Comparison of ENCODE assay signal across 14 cellular contexts in the genomic region with DNA sequence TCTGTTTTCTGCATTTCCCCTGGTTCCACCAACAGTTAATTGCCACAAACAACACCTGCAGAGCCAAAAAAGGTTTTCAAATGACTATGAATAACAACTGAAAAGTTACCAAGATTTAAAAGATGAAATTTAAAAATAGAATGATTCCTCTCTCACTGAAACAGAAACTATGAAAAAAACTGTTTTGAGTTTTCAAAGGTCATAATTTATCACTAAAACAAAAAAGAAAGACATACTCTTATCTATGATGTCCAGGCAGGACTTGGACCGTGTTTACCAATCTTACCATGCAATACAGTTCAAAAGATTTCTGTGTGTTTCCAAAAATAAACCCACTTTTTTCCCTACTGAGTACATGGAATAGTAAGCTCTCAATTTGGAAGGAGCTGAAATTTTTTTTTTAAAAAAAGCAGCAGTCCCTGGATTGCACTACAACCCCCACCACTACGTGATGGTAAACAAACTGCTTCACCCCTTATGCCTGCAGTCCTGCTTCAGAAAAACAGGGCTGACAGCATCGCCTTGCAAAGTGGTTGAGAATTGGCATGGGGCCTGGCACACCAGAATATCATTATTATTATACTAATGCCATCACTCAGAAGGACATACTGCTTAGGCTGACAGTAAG. TPM values are rescaled to one million over a fixed set of nuclear protein-coding genes. Genes with fewer than 3 reads are reported as not detected.
DNase-seq lines count a peak whose midpoint lies in the region; ATAC-seq, FAIRE-seq and TF ChIP-seq lines count a peak whose summit lies in the region.
"Had no signal": no experiment of that assay in that cellular context is flagged by ENCODE, and none has a peak within 500 bp of the region (broad histone marks: within the 10 kb centered on the region; RNA-seq: fewer than 3 reads in every experiment).

No MANE protein-coding gene starts in this region.

- BruUV-seq in OCI-LY7 (replicated peaks; lab: Mats Ljungman, UMichigan): no TSS peak

- intact Hi-C loops in OCI-LY7 (cut with micrococcal nuclease; ENCODE audit: unreplicated experiment): no loop called here

- H3K27ac Mint-ChIP-seq in stimulated activated naive CD8-positive, alpha-beta T cell treated with anti-CD3 and anti-CD28 coated beads, Interleukin-15, Interleukin-2, amounts not matched to agents 100 ng/mL and 50 ng/mL, for 24 hours: peak overlapping the region; percentile 57
- H3K27ac Mint-ChIP-seq in stimulated activated naive CD8-positive, alpha-beta T cell treated with anti-CD3 and anti-CD28 coated beads, Interleukin-15, amount 100 ng/mL, for 72 hours: no peak overlapping the region
- H3K27ac Mint-ChIP-seq in T-helper 17 cell: no peak overlapping the region

- no peak for TF ChIP-seq POLR2A in H54 (IDR thresholded peaks at IDR 0.05; ENCODE audit: low read depth, low read length)

- POLR2A ChIA-PET in OCI-LY7 (lab: Charles Lee): interaction anchor here (0.6 to 1.8 kb wide), 10 partner anchors 10 to 597 kb away, joined by 3 to 9 read pairs (median 3); partner anchors contain the start of gene ZC3H7A

- H3K9me3 ChIP-seq in OCI-LY7 (ENCODE audit: low read length) (no peaks in the 10 kb centered on the region), right atrium auricular region (no peaks in the 10 kb centered on the region), T-helper 17 cell (ENCODE audit: control insufficient read depth, low read length, poor library complexity, severe bottlenecking) (no peaks in the 10 kb centered on the region), HAP-1 (no peaks in the 10 kb centered on the region)
- H3K9me3 ChIP-seq: tibial nerve had no signal

- H3K36me3 Mint-ChIP-seq in stimulated activated naive CD8-positive, alpha-beta T cell treated with anti-CD3 and anti-CD28 coated beads, Interleukin-15, Interleukin-2, amounts not matched to agents 100 ng/mL and 50 ng/mL, for 24 hours (ENCODE audit: low read depth): peaks cover 74% of the 10 kb centered on the region
- H3K36me3 Mint-ChIP-seq in T-helper 17 cell (ENCODE audit: low read depth): peaks cover 6% of the 10 kb centered on the region

- H3K79me2 ChIP-seq in OCI-LY7 (ENCODE audit: insufficient read depth, low read depth, low read length): peaks cover 34% of the 10 kb centered on the region

- in situ Hi-C loops in HAP-1 (cut with MboI; ENCODE audit: low sequenced_read_pairs): no loop called here

- ATAC-seq in stimulated activated naive CD8-positive, alpha-beta T cell treated with anti-CD3 and anti-CD28 coated beads, Interleukin-15, amount 100 ng/mL, for 72 hours: no peak
- ATAC-seq in HG03045 (IDR thresholded peaks at IDR 0.05; ENCODE audit: unreplicated experiment) (no peak), T-helper 17 cell (no peak)

- TF ChIP-seq CTCF in OCI-LY7 (conservative IDR thresholded peaks at IDR 0.05; ENCODE audit: low read length) (no peak), right atrium auricular region (IDR thresholded peaks at IDR 0.05) (no peak)

- H2AFZ ChIP-seq in OCI-LY7 (ENCODE audit: low read length): no peak overlapping the region

- peaks cover 69% of the 10 kb centered on the region for H3K4me1 ChIP-seq in OCI-LY7 (ENCODE audit: insufficient read depth, low read length, poor library complexity, severe bottlenecking)
- H3K4me1 ChIP-seq in right atrium auricular region: peaks cover 0 to 44% of the 10 kb centered on the region in 2 donors
- no peaks in the 10 kb centered on the region for H3K4me1 ChIP-seq in HAP-1

- peak overlapping the region; percentile 30 for H3K4me3 ChIP-seq in OCI-LY7 (ENCODE audit: low read depth, low read length, poor library complexity, severe bottlenecking)
- H3K4me3 ChIP-seq in right atrium auricular region: no peak overlapping the region
- no peak overlapping the region for H3K4me3 ChIP-seq in HAP-1
- H3K4me3 ChIP-seq: SK-N-MC, tibial nerve had no signal

- no peak overlapping the region for H3K4me3 Mint-ChIP-seq in stimulated activated naive CD8-positive, alpha-beta T cell treated with anti-CD3 and anti-CD28 coated beads, Interleukin-15, Interleukin-2, amounts not matched to agents 100 ng/mL and 50 ng/mL, for 24 hours
- no peak overlapping the region for H3K4me3 Mint-ChIP-seq in stimulated activated naive CD8-positive, alpha-beta T cell treated with anti-CD3 and anti-CD28 coated beads, Interleukin-15, amount 100 ng/mL, for 72 hours
- no peak overlapping the region for H3K4me3 Mint-ChIP-seq in T-helper 17 cell

- CTCF ChIA-PET in OCI-LY7 (lab: Charles Lee; ENCODE audit: unreplicated experiment): no interaction called here

- DNase-seq in stimulated activated naive CD8-positive, alpha-beta T cell treated with anti-CD3 and anti-CD28 coated beads, Interleukin-15, amount 100 ng/mL, for 72 hours: no peak
- DNase-seq in OCI-LY7 (ENCODE audit: low spot score): peak; percentile 66
- no peak for DNase-seq in right atrium auricular region (ENCODE audit: low spot score)
- DNase-seq in T-helper 17 cell: no peak
- DNase-seq in H54 (ENCODE audit: insufficient read length, low spot score): no peak
- no peak for DNase-seq in HAP-1 (ENCODE audit: low spot score in 2 of 2)
- DNase-seq: C1 segment of cervical spinal cord; effector CD4-positive, alpha-beta T cell; mesenchymal stem cell; NCI-H774 had no signal

- peak overlapping the region; percentile 85 for H3K27ac ChIP-seq in OCI-LY7 (ENCODE audit: low read depth, low read length, poor library complexity, severe bottlenecking)
- H3K27ac ChIP-seq in right atrium auricular region: peak overlapping the region; percentile 34 to 53
- H3K27ac ChIP-seq: SK-N-MC had no signal

- H3K9me3 Mint-ChIP-seq in stimulated activated naive CD8-positive, alpha-beta T cell treated with anti-CD3 and anti-CD28 coated beads, Interleukin-15, Interleukin-2, amounts not matched to agents 100 ng/mL and 50 ng/mL, for 24 hours: no peaks in the 10 kb centered on the region
- no peaks in the 10 kb centered on the region for H3K9me3 Mint-ChIP-seq in stimulated activated naive CD8-positive, alpha-beta T cell treated with anti-CD3 and anti-CD28 coated beads, Interleukin-15, amount 100 ng/mL, for 72 hours

- H3K27me3 ChIP-seq in right atrium auricular region (no peaks in the 10 kb centered on the region), HAP-1 (ENCODE audit: low read depth) (no peaks in the 10 kb centered on the region)
- H3K27me3 ChIP-seq: tibial nerve had no signal

- FAIRE-seq in H54 (lab: Jason Lieb, UNC): no peak

- H3K36me3 ChIP-seq in OCI-LY7 (ENCODE audit: insufficient read depth, low read length): peaks cover 98% of the 10 kb centered on the region
- H3K36me3 ChIP-seq in right atrium auricular region: peaks cover 63% of the 10 kb centered on the region
- H3K36me3 ChIP-seq in HAP-1 (replicated peaks): peaks cover 56% of the 10 kb centered on the region

- peaks cover 29% of the 10 kb centered on the region for H3K4me1 Mint-ChIP-seq in stimulated activated naive CD8-positive, alpha-beta T cell treated with anti-CD3 and anti-CD28 coated beads, Interleukin-15, Interleukin-2, amounts not matched to agents 100 ng/mL and 50 ng/mL, for 24 hours (ENCODE audit: low read depth)
- peaks cover 61% of the 10 kb centered on the region for H3K4me1 Mint-ChIP-seq in stimulated activated naive CD8-positive, alpha-beta T cell treated with anti-CD3 and anti-CD28 coated beads, Interleukin-15, amount 100 ng/mL, for 72 hours
- H3K4me1 Mint-ChIP-seq in T-helper 17 cell: peaks cover 33% of the 10 kb centered on the region

- peak overlapping the region; percentile 57 for H3K4me2 ChIP-seq in OCI-LY7 (ENCODE audit: low read length)

- H3K27me3 Mint-ChIP-seq in stimulated activated naive CD8-positive, alpha-beta T cell treated with anti-CD3 and anti-CD28 coated beads, Interleukin-15, Interleukin-2, amounts not matched to agents 100 ng/mL and 50 ng/mL, for 24 hours: no peaks in the 10 kb centered on the region
- H3K27me3 Mint-ChIP-seq in stimulated activated naive CD8-positive, alpha-beta T cell treated with anti-CD3 and anti-CD28 coated beads, Interleukin-15, amount 100 ng/mL, for 72 hours: no peaks in the 10 kb centered on the region
- no peaks in the 10 kb centered on the region for H3K27me3 Mint-ChIP-seq in T-helper 17 cell

- no peaks in the 10 kb centered on the region for H3K9me2 ChIP-seq in OCI-LY7 (ENCODE audit: insufficient read depth, low read length)

- peaks cover 5% of the 10 kb centered on the region; the same call in 1 of the 2 replicates for H4K20me1 ChIP-seq in OCI-LY7 (ENCODE audit: insufficient read depth, low read length)

RNA-seq across cellular contexts. Expression of gene TXNDC11, which starts 8.5 kb away (rescaled TPM):
- 79.8 and 96.0 TPM in 2 replicates for total RNA-seq in OCI-LY7 (2014; rRNA removed; shearing (Covaris generic))
- total RNA-seq in OCI-LY7 (2022): 88.6 and 96.7 TPM in 2 replicates
- total RNA-seq in right atrium auricular region: 10 to 100 TPM; 29.5 to 38.1 TPM
- 100 to 1,000 TPM in 1 of 2 donors, 10 to 100 TPM in 1; 87.5 to 103 TPM for total RNA-seq in T-helper 17 cell
